Comparison of ENCODE assay signal across 1 cellular context in genomic region chr2:100935372-100935752, GRCh38.
TF ChIP-seq lines count a peak whose summit lies in the region.

No MANE protein-coding gene starts in this region.

TF ChIP-seq in HepG2, 621 proteins besides CTCF, POLR2A, EP300 and RAD21 (continued from another document):
- TF ChIP-seq ZNF687 (CRISPR knock-in tag; IDR thresholded peaks at IDR 0.05) (no peak), ZNF557 (CRISPR knock-in tag; IDR thresholded peaks at IDR 0.05) (no peak), TRIM22 (IDR thresholded peaks at IDR 0.05) (no peak), SALL1 (CRISPR knock-in tag; IDR thresholded peaks at IDR 0.05) (no peak), ZC3H4 (CRISPR knock-in tag; IDR thresholded peaks at IDR 0.05; ENCODE audit: borderline replicate concordance) (no peak), ZSCAN20 (CRISPR knock-in tag; IDR thresholded peaks at IDR 0.05; ENCODE audit: borderline replicate concordance) (no peak), DMAP1 (CRISPR knock-in tag; IDR thresholded peaks at IDR 0.05) (no peak), ZBTB26 (CRISPR knock-in tag; IDR thresholded peaks at IDR 0.05; ENCODE audit: borderline replicate concordance) (no peak), HNF4G (IDR thresholded peaks at IDR 0.05; ENCODE audit: borderline replicate concordance, low read depth, low read length) (no peak), HNF4G (CRISPR knock-in tag; IDR thresholded peaks at IDR 0.05; ENCODE audit: borderline replicate concordance, low read depth) (no peak), ZNF318 (CRISPR knock-in tag; IDR thresholded peaks at IDR 0.05) (no peak), ARNTL (CRISPR knock-in tag; IDR thresholded peaks at IDR 0.05) (no peak), ZNF563 (CRISPR knock-in tag; IDR thresholded peaks at IDR 0.05) (no peak)
